Comparison of ENCODE assay signal across 8 cellular contexts in genomic region chr16:81035975-81036750, GRCh38. TPM values are rescaled to one million over a fixed set of nuclear protein-coding genes. Genes with fewer than 3 reads are reported as not detected.
A peak's percentile ranks its signal among the peaks of the same experiment; 100 is the strongest.
DNase-seq lines count a peak whose midpoint lies in the region; ATAC-seq and TF ChIP-seq lines count a peak whose summit lies in the region.

No MANE protein-coding gene starts in this region.

- peak; percentile 51 for ATAC-seq in HG02970 (IDR thresholded peaks at IDR 0.05; ENCODE audit: low FRiP score, unreplicated experiment)
- peak; percentile 38 for ATAC-seq in sciatic nerve

- TF ChIP-seq POLR2A in adrenal gland (IDR thresholded peaks at IDR 0.05), result no peak

- no peak for TF ChIP-seq CTCF in adrenal gland (IDR thresholded peaks at IDR 0.05)

- peak overlapping the region in 3 of 4 donors; percentile 19 to 98 (median 43) for H3K4me3 ChIP-seq in adrenal gland

- WGBS in adrenal gland, 4 donors, result 0 to 6% (median 0%) methylated on average over 3 to 80 of the region's 80 CpGs

- peaks cover 9 to 20% of the 10 kb centered on the region in 2 donors for H3K4me1 ChIP-seq in adrenal gland (replicated peaks in 1 of 2)

- peak overlapping the region in 3 of 5 donors; percentile 68 to 94 (median 78) for H3K27ac ChIP-seq in adrenal gland

- no peaks in the 10 kb centered on the region for H3K27me3 ChIP-seq in adrenal gland

- no peaks in the 10 kb centered on the region for H3K36me3 ChIP-seq in adrenal gland (replicated peaks in 1 of 2)

- intact Hi-C loops in adrenal gland (cut with DNase I) (loop anchor here (5.0 to 10.0 kb wide), 2 partner anchors 59 to 701 kb away; partner anchors contain the start of gene GCSH (in 1 of the 2)), sciatic nerve (cut with DNase I) (no loop called here)

- DNase-seq in NOMO-1 treated with DMSO at 0.1 percent for 48 hours (lab: John Stamatoyannopoulos, UW; ENCODE audit: unreplicated experiment), result peak; percentile 15
- DNase-seq in NOMO-1 treated with dmso at 0.1 percent for 144 hours (lab: John Stamatoyannopoulos, UW; ENCODE audit: unreplicated experiment), result no peak
- DNase-seq in RKO (ENCODE audit: low spot score), result peak; percentile 8
- DNase-seq in adrenal gland, result peak; percentile 23 to 57 (median 38)
- DNase-seq in hepatic stellate cell (ENCODE audit: low spot score), result peak; percentile 42
- no peak for DNase-seq in sciatic nerve (ENCODE audit: low spot score)
- no peak for DNase-seq in NCI-H510A treated with DMSO at 0.1 percent for 48 hours (lab: John Stamatoyannopoulos, UW)

- H3K9me3 ChIP-seq in adrenal gland (replicated peaks in 1 of 3), result no peaks in the 10 kb centered on the region

RNA-seq across cellular contexts. Expression of gene ATMIN, which starts 0.5 kb away (rescaled TPM):
- total RNA-seq in adrenal gland, result 10 to 100 TPM; 25.8 to 46.4 (median 34.3) TPM
- 10 to 100 TPM; 10.1 to 45.7 (median 11.1) TPM for polyA plus RNA-seq in adrenal gland
- total RNA-seq in sciatic nerve, result 27.9 TPM

RNA-seq across cellular contexts. Expression of gene CENPN, which starts 29.1 kb away (rescaled TPM):
- total RNA-seq in adrenal gland, result 10 to 100 TPM in 2 of 8 donors, 1 to 10 TPM in 6; 2.2 to 12.0 (median 7.1) TPM
- 10 to 100 TPM in 1 of 3 donors, 1 to 10 TPM in 2; 2.1 to 10.7 (median 3.0) TPM for polyA plus RNA-seq in adrenal gland
- 3.9 TPM for total RNA-seq in sciatic nerve

RNA-seq across cellular contexts. Expression of gene CMC2, which starts 29.5 kb away (rescaled TPM):
- total RNA-seq in adrenal gland, result 100 to 1,000 TPM in 1 of 8 donors, 10 to 100 TPM in 7; 36.1 to 170 (median 57.1) TPM
- polyA plus RNA-seq in adrenal gland, result 10 to 100 TPM; 51.8 to 77.7 (median 71.8) TPM
- 39.1 TPM for total RNA-seq in sciatic nerve

RNA-seq across cellular contexts. Expression of gene C16orf46, which starts 40.9 kb away (rescaled TPM):
- total RNA-seq in adrenal gland (1 to 10 TPM in 3 of 8 donors, under 1 TPM in 3, not detected in 2; 0.24 to 6.0 (median 0.86) TPM), sciatic nerve (2.3 TPM)
- polyA plus RNA-seq in adrenal gland, result under 1 TPM; 0.17 to 0.59 (median 0.48) TPM

Comparison
In these comparisons a context has a peak if more than half of its experiments do, and no peak if none do; other contexts are left out.
1. DNase-seq: peak in NOMO-1 treated with DMSO at 0.1 percent for 48 hours (single experiment), RKO (single experiment), adrenal gland (7 of 7) and hepatic stellate cell (single experiment); none in NOMO-1 treated with dmso at 0.1 percent for 144 hours (single experiment), sciatic nerve (single experiment) and NCI-H510A treated with DMSO at 0.1 percent for 48 hours (single experiment).